8 cellular contexts compared by ENCODE assay signal in genomic region chr1:200866521-200866920, GRCh38. TPM values are rescaled to one million over a fixed set of nuclear protein-coding genes. Genes with fewer than 3 reads are reported as not detected.
DNase-seq lines count a peak whose midpoint lies in the region; ATAC-seq and TF ChIP-seq lines count a peak whose summit lies in the region.

No MANE protein-coding gene starts in this region.

- in situ Hi-C loops in GM13977 (cut with MboI; ENCODE audit: low pct_unique_long_range_greater_than_20kb, low sequenced_read_pairs, unreplicated experiment) = no loop called here

- H3K4me3 ChIP-seq in fibroblast of mammary gland (ENCODE audit: control insufficient read depth, low read depth, low read length) (no peak overlapping the region), MG63 (no peak overlapping the region)

- no peaks in the 10 kb centered on the region for H3K27me3 ChIP-seq in MG63

- ATAC-seq in GM19463 (IDR thresholded peaks at IDR 0.05; ENCODE audit: unreplicated experiment) (peak; percentile 70), HG03280 (IDR thresholded peaks at IDR 0.05; ENCODE audit: unreplicated experiment) (peak; percentile 84)

- no peaks in the 10 kb centered on the region for H3K9me3 ChIP-seq in MG63

- no peak for TF ChIP-seq CTCF in GM13977 (IDR thresholded peaks at IDR 0.05; ENCODE audit: extremely low read depth, insufficient read depth, missing control alignments)
- no peak for TF ChIP-seq CTCF in fibroblast of mammary gland (conservative IDR thresholded peaks at IDR 0.05; ENCODE audit: control insufficient read depth, insufficient read depth, low read depth, low read length)

- H3K36me3 ChIP-seq in MG63 = peaks cover 6% of the 10 kb centered on the region

- DNase-seq in GM13977 (ENCODE audit: low spot score) (peak; percentile 80), fibroblast of mammary gland (ENCODE audit: low read depth) (peak; percentile 28), COLO829 (ENCODE audit: low spot score) (no peak), COR-L47 (lab: John Stamatoyannopoulos, UW) (no peak), MG63 (no peak), middle frontal gyrus (ENCODE audit: extremely low spot score, low spot score) (no peak)

RNA-seq across cellular contexts. Expression of gene GPR25, which starts 6.3 kb away (rescaled TPM):
- total RNA-seq in MG63 (2014; rRNA removed; shearing (Covaris generic); ENCODE audit: low replicate concordance) = not detected in 2 replicates

RNA-seq across cellular contexts. Expression of gene INAVA, which starts 28.2 kb away (rescaled TPM):
- not detected in 2 replicates for total RNA-seq in MG63 (2014; rRNA removed; shearing (Covaris generic); ENCODE audit: low replicate concordance)

Comparison
In these comparisons a context has a peak if more than half of its experiments do, and no peak if none do; other contexts are left out.
1. DNase-seq: peak in GM13977 (single experiment) and fibroblast of mammary gland (single experiment); none in COLO829 (single experiment), COR-L47 (single experiment), MG63 (single experiment) and middle frontal gyrus (single experiment).